2 cellular contexts compared by ENCODE assay signal in the genomic region with DNA sequence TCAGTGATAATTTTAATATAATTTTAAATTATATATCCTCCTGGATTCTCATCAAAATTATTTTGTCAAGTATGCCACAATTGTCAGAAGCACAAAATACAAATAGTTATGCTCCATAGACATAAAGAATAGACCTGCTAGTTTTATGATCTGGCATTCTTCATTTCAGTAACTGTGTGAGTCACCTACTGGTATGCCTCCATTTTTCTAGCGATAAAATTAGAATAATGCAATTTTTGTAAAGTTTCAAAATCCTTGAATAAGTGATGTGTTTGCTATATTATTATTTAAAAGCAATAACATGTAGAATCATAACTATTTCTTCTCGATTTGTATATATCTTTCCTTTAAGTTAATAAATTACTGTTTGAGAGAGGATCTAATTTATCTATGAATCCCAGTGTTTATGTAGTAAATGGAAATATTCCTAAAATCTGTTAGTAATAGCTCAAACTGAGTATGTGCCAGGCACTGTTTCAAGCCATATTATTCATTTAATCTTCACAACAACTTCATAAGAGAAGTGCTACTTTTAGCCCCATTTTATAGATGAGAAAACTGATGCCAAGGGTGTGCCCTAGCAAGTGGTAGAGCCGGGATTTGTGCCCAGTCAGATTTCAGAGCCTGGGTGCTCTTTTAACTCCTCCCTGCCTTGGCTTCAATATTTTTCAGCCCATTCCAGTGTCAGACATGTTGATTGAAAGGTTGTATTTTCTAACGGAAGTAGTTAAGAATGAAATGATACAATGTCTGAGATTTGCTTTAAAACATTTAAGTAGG.
TF ChIP-seq lines count a peak whose summit lies in the region.

No MANE protein-coding gene starts in this region.

TF ChIP-seq in GM23338, 12 proteins besides CTCF, POLR2A, EP300 and RAD21 (continued from another document):
- TF ChIP-seq, protein P1, sequence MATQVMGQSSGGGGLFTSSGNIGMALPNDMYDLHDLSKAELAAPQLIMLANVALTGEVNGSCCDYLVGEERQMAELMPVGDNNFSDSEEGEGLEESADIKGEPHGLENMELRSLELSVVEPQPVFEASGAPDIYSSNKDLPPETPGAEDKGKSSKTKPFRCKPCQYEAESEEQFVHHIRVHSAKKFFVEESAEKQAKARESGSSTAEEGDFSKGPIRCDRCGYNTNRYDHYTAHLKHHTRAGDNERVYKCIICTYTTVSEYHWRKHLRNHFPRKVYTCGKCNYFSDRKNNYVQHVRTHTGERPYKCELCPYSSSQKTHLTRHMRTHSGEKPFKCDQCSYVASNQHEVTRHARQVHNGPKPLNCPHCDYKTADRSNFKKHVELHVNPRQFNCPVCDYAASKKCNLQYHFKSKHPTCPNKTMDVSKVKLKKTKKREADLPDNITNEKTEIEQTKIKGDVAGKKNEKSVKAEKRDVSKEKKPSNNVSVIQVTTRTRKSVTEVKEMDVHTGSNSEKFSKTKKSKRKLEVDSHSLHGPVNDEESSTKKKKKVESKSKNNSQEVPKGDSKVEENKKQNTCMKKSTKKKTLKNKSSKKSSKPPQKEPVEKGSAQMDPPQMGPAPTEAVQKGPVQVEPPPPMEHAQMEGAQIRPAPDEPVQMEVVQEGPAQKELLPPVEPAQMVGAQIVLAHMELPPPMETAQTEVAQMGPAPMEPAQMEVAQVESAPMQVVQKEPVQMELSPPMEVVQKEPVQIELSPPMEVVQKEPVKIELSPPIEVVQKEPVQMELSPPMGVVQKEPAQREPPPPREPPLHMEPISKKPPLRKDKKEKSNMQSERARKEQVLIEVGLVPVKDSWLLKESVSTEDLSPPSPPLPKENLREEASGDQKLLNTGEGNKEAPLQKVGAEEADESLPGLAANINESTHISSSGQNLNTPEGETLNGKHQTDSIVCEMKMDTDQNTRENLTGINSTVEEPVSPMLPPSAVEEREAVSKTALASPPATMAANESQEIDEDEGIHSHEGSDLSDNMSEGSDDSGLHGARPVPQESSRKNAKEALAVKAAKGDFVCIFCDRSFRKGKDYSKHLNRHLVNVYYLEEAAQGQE (IDR thresholded peaks at IDR 0.05; ENCODE audit: unreplicated experiment), result no peak

TF ChIP-seq in K562, 482 proteins besides CTCF, POLR2A, EP300 and RAD21 (continued from another document):
- TF ChIP-seq, protein P2, sequence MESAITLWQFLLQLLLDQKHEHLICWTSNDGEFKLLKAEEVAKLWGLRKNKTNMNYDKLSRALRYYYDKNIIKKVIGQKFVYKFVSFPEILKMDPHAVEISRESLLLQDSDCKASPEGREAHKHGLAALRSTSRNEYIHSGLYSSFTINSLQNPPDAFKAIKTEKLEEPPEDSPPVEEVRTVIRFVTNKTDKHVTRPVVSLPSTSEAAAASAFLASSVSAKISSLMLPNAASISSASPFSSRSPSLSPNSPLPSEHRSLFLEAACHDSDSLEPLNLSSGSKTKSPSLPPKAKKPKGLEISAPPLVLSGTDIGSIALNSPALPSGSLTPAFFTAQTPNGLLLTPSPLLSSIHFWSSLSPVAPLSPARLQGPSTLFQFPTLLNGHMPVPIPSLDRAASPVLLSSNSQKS (CRISPR knock-in tag; IDR thresholded peaks at IDR 0.05), result no peak
- TF ChIP-seq ZNF239 (CRISPR knock-in tag; IDR thresholded peaks at IDR 0.05), result no peak
- TF ChIP-seq U2AF1 (optimal IDR thresholded peaks at IDR 0.05; ENCODE audit: low read depth, low read length), result no peak
- TF ChIP-seq, protein P3, sequence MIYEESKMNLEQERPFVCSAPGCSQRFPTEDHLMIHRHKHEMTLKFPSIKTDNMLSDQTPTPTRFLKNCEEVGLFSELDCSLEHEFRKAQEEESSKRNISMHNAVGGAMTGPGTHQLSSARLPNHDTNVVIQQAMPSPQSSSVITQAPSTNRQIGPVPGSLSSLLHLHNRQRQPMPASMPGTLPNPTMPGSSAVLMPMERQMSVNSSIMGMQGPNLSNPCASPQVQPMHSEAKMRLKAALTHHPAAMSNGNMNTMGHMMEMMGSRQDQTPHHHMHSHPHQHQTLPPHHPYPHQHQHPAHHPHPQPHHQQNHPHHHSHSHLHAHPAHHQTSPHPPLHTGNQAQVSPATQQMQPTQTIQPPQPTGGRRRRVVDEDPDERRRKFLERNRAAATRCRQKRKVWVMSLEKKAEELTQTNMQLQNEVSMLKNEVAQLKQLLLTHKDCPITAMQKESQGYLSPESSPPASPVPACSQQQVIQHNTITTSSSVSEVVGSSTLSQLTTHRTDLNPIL (CRISPR knock-in tag; IDR thresholded peaks at IDR 0.05), result no peak
- TF ChIP-seq RAD51 (IDR thresholded peaks at IDR 0.05; ENCODE audit: borderline replicate concordance, low read depth), result no peak
- no peak for TF ChIP-seq HDGF (IDR thresholded peaks at IDR 0.05)
- no peak for TF ChIP-seq ZNF384 (IDR thresholded peaks at IDR 0.05; ENCODE audit: low read depth, low read length)
- TF ChIP-seq ZNF57 (CRISPR knock-in tag; IDR thresholded peaks at IDR 0.05), result no peak
- no peak for TF ChIP-seq SMARCB1 (IDR thresholded peaks at IDR 0.05; ENCODE audit: insufficient read length, low read depth)
- TF ChIP-seq SMAD3 (CRISPR knock-in tag; conservative IDR thresholded peaks at IDR 0.05), result no peak
- no peak for TF ChIP-seq CTBP1 (IDR thresholded peaks at IDR 0.05; ENCODE audit: borderline replicate concordance)
- TF ChIP-seq, protein P4, sequence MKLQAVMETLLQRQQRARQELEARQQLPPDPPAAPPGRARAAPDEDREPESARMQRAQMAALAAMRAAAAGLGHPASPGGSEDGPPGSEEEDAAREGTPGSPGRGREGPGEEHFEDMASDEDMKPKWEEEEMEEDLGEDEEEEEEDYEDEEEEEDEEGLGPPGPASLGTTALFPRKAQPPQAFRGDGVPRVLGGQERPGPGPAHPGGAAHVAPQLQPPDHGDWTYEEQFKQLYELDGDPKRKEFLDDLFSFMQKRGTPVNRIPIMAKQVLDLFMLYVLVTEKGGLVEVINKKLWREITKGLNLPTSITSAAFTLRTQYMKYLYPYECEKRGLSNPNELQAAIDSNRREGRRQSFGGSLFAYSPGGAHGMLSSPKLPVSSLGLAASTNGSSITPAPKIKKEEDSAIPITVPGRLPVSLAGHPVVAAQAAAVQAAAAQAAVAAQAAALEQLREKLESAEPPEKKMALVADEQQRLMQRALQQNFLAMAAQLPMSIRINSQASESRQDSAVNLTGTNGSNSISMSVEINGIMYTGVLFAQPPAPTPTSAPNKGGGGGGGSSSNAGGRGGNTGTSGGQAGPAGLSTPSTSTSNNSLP (IDR thresholded peaks at IDR 0.05; ENCODE audit: borderline replicate concordance, low read depth, low read length), result no peak
TF ChIP-seq in K562: peak in this region for 10.
